In genomic region chr19:39197808-39198207, GRCh38 we compare ENCODE assay signal across 20 cellular contexts. TPM values are rescaled to one million over a fixed set of nuclear protein-coding genes. Genes with fewer than 3 reads are reported as not detected.
DNase-seq lines count a peak whose midpoint lies in the region; ATAC-seq and TF ChIP-seq lines count a peak whose summit lies in the region.
"Had no signal": no experiment of that assay in that cellular context is flagged by ENCODE, and none has a peak within 500 bp of the region (broad histone marks: within the 10 kb centered on the region; RNA-seq: fewer than 3 reads in every experiment).

No MANE protein-coding gene starts in this region.

- H3K27me3 ChIP-seq in OCI-LY1 (ENCODE audit: insufficient read depth, low read length), result no peaks in the 10 kb centered on the region

- no peaks in the 10 kb centered on the region for H3F3A ChIP-seq in OCI-LY1 (ENCODE audit: insufficient read depth, low read length)

- H3K4me3 Mint-ChIP-seq in activated CD4-positive, alpha-beta T cell treated with anti-CD3 and anti-CD28 coated beads, Interleukin-2, amount 10 ng/mL, durations not matched to agents 7 days and 5 days, result no peak overlapping the region

- POLR2A ChIA-PET in activated CD4-positive, alpha-beta T cell treated with anti-CD3 and anti-CD28 coated beads, Interleukin-2, amount 10 ng/mL, durations not matched to agents 7 days and 5 days (lab: Charles Lee), result no interaction called here

- no peak overlapping the region for H2AFZ ChIP-seq in OCI-LY1 (ENCODE audit: low read length)

- H3K4me1 ChIP-seq in OCI-LY1 (ENCODE audit: insufficient read depth, low read length, severe bottlenecking), result no peaks in the 10 kb centered on the region

- H3K27ac ChIP-seq in OCI-LY1 (ENCODE audit: low read depth, low read length, poor library complexity, severe bottlenecking), result no peak overlapping the region
- peak overlapping the region; percentile 55 for H3K27ac ChIP-seq in epithelial cell of prostate
- H3K27ac ChIP-seq in skin epidermis, result peak overlapping the region in 5 of 21 experiments; percentile 5 to 63 (median 50)
- H3K27ac ChIP-seq: stomach had no signal

- no peak for DNase-seq in activated CD4-positive, alpha-beta T cell treated with anti-CD3 and anti-CD28 coated beads, Interleukin-2, amount 10 ng/mL, durations not matched to agents 7 days and 5 days
- DNase-seq in activated CD4-positive, alpha-beta T cell treated with anti-CD3 and anti-CD28 coated beads, Interleukin-2, amount 50 U/mL, for 48 hours, result no peak
- no peak for DNase-seq in epithelial cell of prostate (ENCODE audit: low read depth, low spot score)
- DNase-seq in NCI-H748 treated with DMSO at 0.1 percent for 48 hours (lab: John Stamatoyannopoulos, UW), result no peak
- DNase-seq in NOMO-1 (lab: John Stamatoyannopoulos, UW; ENCODE audit: unreplicated experiment in 2 of 2), result no peak
- DNase-seq: activated CD4-positive, CD25-positive, alpha-beta regulatory T cell; activated T-cell treated with anti-CD3 and anti-CD28 coated beads for 4 hours; CD4-positive, alpha-beta memory T cell; Kasumi-1; kidney; mucosa of descending colon; NCI-H187; NCI-H524 treated with DMSO at 0.1 percent for 48 hours; posterior cingulate gyrus; stomach; T-helper 1 cell had no signal

- H3K36me3 Mint-ChIP-seq in activated CD4-positive, alpha-beta T cell treated with anti-CD3 and anti-CD28 coated beads, Interleukin-2, amount 10 ng/mL, durations not matched to agents 7 days and 5 days (ENCODE audit: low read depth), result no peaks in the 10 kb centered on the region
- H3K36me3 Mint-ChIP-seq: CD4-positive, alpha-beta memory T cell had no signal

- H3K9me3 ChIP-seq in OCI-LY1 (ENCODE audit: low read length), result no peaks in the 10 kb centered on the region
- H3K9me3 ChIP-seq: mucosa of descending colon, stomach had no signal

- peaks cover 61% of the 10 kb centered on the region for H3K27me3 Mint-ChIP-seq in activated CD4-positive, alpha-beta T cell treated with anti-CD3 and anti-CD28 coated beads, Interleukin-2, amount 10 ng/mL, durations not matched to agents 7 days and 5 days

- H3K9me3 Mint-ChIP-seq in activated CD4-positive, alpha-beta T cell treated with anti-CD3 and anti-CD28 coated beads, Interleukin-2, amount 10 ng/mL, durations not matched to agents 7 days and 5 days, result no peaks in the 10 kb centered on the region
- H3K9me3 Mint-ChIP-seq: CD4-positive, alpha-beta memory T cell had no signal

- no peak for ATAC-seq in GM21447 (IDR thresholded peaks at IDR 0.05; ENCODE audit: unreplicated experiment)
- ATAC-seq: mucosa of descending colon had no signal

- H4K20me1 ChIP-seq in OCI-LY1 (ENCODE audit: insufficient read depth, low read length), result no peaks in the 10 kb centered on the region

- H3K4me3 ChIP-seq in OCI-LY1 (ENCODE audit: low read depth, low read length, poor library complexity, severe bottlenecking) (no peak overlapping the region), skin epidermis (peak overlapping the region in 5 of 7 experiments; percentile 12 to 32 (median 22))
- H3K4me3 ChIP-seq: mucosa of descending colon had no signal

- peak; percentile 15; the same call in 1 of the 2 replicates for TF ChIP-seq CTCF in OCI-LY1 (IDR thresholded peaks at IDR 0.05; ENCODE audit: low read length)

- H3K9me2 ChIP-seq in OCI-LY1 (ENCODE audit: low read depth, low read length), result no peaks in the 10 kb centered on the region

- H3K79me2 ChIP-seq in OCI-LY1 (ENCODE audit: insufficient read depth, low read length), result no peaks in the 10 kb centered on the region

- H3K36me3 ChIP-seq in OCI-LY1 (ENCODE audit: insufficient read depth, low read length), result no peaks in the 10 kb centered on the region
- H3K36me3 ChIP-seq: stomach had no signal

- H3K9ac ChIP-seq in OCI-LY1 (ENCODE audit: low read length), result no peak overlapping the region

- H3K27ac Mint-ChIP-seq in activated CD4-positive, alpha-beta T cell treated with anti-CD3 and anti-CD28 coated beads, Interleukin-2, amount 10 ng/mL, durations not matched to agents 7 days and 5 days, result peak overlapping the region; percentile 14

- H3K4me1 Mint-ChIP-seq in activated CD4-positive, alpha-beta T cell treated with anti-CD3 and anti-CD28 coated beads, Interleukin-2, amount 10 ng/mL, durations not matched to agents 7 days and 5 days, result peaks cover 23% of the 10 kb centered on the region

- CTCF ChIA-PET in activated CD4-positive, alpha-beta T cell treated with anti-CD3 and anti-CD28 coated beads, Interleukin-2, amount 10 ng/mL, durations not matched to agents 7 days and 5 days (lab: Charles Lee), result interaction anchor here (0.6 to 1.6 kb wide), 2 partner anchors 23 to 283 kb away, joined by 3 read pairs; partner anchors contain the start of gene TIMM50

- no peak overlapping the region for H3K4me2 ChIP-seq in OCI-LY1 (ENCODE audit: low read length)

RNA-seq across cellular contexts. Expression of gene NCCRP1, which starts 1.0 kb away (rescaled TPM):
- not detected for total RNA-seq in activated CD4-positive, alpha-beta T cell treated with anti-CD3 and anti-CD28 coated beads, Interleukin-2, amount 10 ng/mL, durations not matched to agents 7 days and 5 days
- total RNA-seq: CD4-positive, alpha-beta memory T cell; stomach had no signal

RNA-seq across cellular contexts. Expression of gene SYCN, which starts 6.3 kb away (rescaled TPM):
- not detected for total RNA-seq in activated CD4-positive, alpha-beta T cell treated with anti-CD3 and anti-CD28 coated beads, Interleukin-2, amount 10 ng/mL, durations not matched to agents 7 days and 5 days
- total RNA-seq: CD4-positive, alpha-beta memory T cell; kidney; mucosa of descending colon; RPMI7951; stomach had no signal

RNA-seq across cellular contexts. Expression of gene IFNL3, which starts 47.0 kb away (rescaled TPM):
- not detected for total RNA-seq in activated CD4-positive, alpha-beta T cell treated with anti-CD3 and anti-CD28 coated beads, Interleukin-2, amount 10 ng/mL, durations not matched to agents 7 days and 5 days
- total RNA-seq: CD4-positive, alpha-beta memory T cell; kidney; mucosa of descending colon; RPMI7951; stomach had no signal

RNA-seq across cellular contexts. Expression of gene IFNL4, which starts 50.8 kb away (rescaled TPM):
- not detected for total RNA-seq in activated CD4-positive, alpha-beta T cell treated with anti-CD3 and anti-CD28 coated beads, Interleukin-2, amount 10 ng/mL, durations not matched to agents 7 days and 5 days
- total RNA-seq: CD4-positive, alpha-beta memory T cell; kidney; mucosa of descending colon; RPMI7951; stomach had no signal
